In the genomic region with DNA sequence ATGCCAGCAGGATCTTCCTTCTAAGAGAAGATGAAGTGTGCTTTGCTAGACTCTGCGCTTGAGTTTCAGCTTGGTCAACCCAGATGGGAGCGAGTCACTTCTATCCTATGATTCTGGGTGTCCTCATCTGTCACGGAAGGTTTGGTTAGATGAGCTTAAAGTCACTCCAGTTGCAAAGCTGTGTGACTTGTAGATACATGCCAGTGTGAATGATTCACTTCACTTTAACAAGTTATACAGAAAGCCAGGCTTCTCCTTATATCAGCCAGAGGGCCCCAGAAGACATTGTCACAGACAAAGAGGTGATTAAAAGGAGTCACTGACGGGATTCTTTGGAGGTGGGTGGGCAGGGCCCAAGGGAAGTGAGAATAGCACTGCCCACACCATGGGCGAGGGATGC, we compare ENCODE assay signal across 17 cellular contexts.
DNase-seq lines count a peak whose midpoint lies in the region; ATAC-seq, FAIRE-seq and TF ChIP-seq lines count a peak whose summit lies in the region.
"Had no signal": no experiment of that assay in that cellular context is flagged by ENCODE, and none has a peak within 500 bp of the region (broad histone marks: within the 10 kb centered on the region; RNA-seq: fewer than 3 reads in every experiment).

No MANE protein-coding gene starts in this region.

- H3K4me3 ChIP-seq in HEK293 (ENCODE audit: low read depth, low read length) = no peak overlapping the region
- no peak overlapping the region for H3K4me3 ChIP-seq in bronchial epithelial cell (ENCODE audit: low read depth, low read length)
- H3K4me3 ChIP-seq: GM12878, HAP-1 had no signal

- H3K27me3 ChIP-seq in bronchial epithelial cell (ENCODE audit: control insufficient read depth, insufficient read depth, low read length) (no peaks in the 10 kb centered on the region), foreskin keratinocyte (no peaks in the 10 kb centered on the region)

- H3K27me3 Mint-ChIP-seq in stimulated activated naive B cell treated with anti-CD40 and anti-IgM and Interleukin-4, amounts not matched to agents 10 μg/mL and 1 μg/mL and 100 μg/mL, for 72 hours = peaks cover 25 to 40% of the 10 kb centered on the region in 2 donors
- H3K27me3 Mint-ChIP-seq in activated naive CD4-positive, alpha-beta T cell treated with anti-CD3 and anti-CD28 coated beads for 36 hours (ENCODE audit: low read depth) = peaks cover 28% of the 10 kb centered on the region

- H3K9me3 Mint-ChIP-seq in stimulated activated naive B cell treated with anti-CD40 and anti-IgM and Interleukin-4, amounts not matched to agents 10 μg/mL and 1 μg/mL and 100 μg/mL, for 72 hours = peaks cover 3 to 11% of the 10 kb centered on the region in 2 donors
- H3K9me3 Mint-ChIP-seq in activated naive CD4-positive, alpha-beta T cell treated with anti-CD3 and anti-CD28 coated beads for 36 hours = no peaks in the 10 kb centered on the region

- peak overlapping the region; percentile 5 for H3K27ac Mint-ChIP-seq in stimulated activated naive B cell treated with anti-CD40 and anti-IgM and Interleukin-4, amounts not matched to agents 10 μg/mL and 1 μg/mL and 100 μg/mL, for 72 hours
- no peak overlapping the region for H3K27ac Mint-ChIP-seq in activated naive CD4-positive, alpha-beta T cell treated with anti-CD3 and anti-CD28 coated beads for 36 hours
- H3K27ac Mint-ChIP-seq: CD4-positive, alpha-beta memory T cell had no signal

- H3K4me3 Mint-ChIP-seq in stimulated activated naive B cell treated with anti-CD40 and anti-IgM and Interleukin-4, amounts not matched to agents 10 μg/mL and 1 μg/mL and 100 μg/mL, for 72 hours = no peak overlapping the region
- H3K4me3 Mint-ChIP-seq in activated naive CD4-positive, alpha-beta T cell treated with anti-CD3 and anti-CD28 coated beads for 36 hours = no peak overlapping the region
- H3K4me3 Mint-ChIP-seq: CD4-positive, alpha-beta memory T cell had no signal

- H3K4me1 ChIP-seq in HEK293 (ENCODE audit: control insufficient read depth, insufficient read depth, low read length) = no peaks in the 10 kb centered on the region
- no peaks in the 10 kb centered on the region for H3K4me1 ChIP-seq in foreskin keratinocyte
- H3K4me1 ChIP-seq: HAP-1 had no signal

- TF ChIP-seq CTCF in HEK293 (tag by site-specific recombination; IDR thresholded peaks at IDR 0.05) (no peak), bronchial epithelial cell (IDR thresholded peaks at IDR 0.05; ENCODE audit: insufficient read depth, low read length, severe bottlenecking) (no peak), foreskin keratinocyte (conservative IDR thresholded peaks at IDR 0.05) (peak; percentile 4)

- DNase-seq in bronchial epithelial cell (ENCODE audit: low read depth) = peak; percentile 43
- DNase-seq in foreskin keratinocyte = peak in 1 of 2 donors; percentile 18
- DNase-seq in stimulated activated naive B cell treated with anti-CD40 and anti-IgM and Interleukin-4, amounts not matched to agents 10 μg/mL and 1 μg/mL and 100 μg/mL, for 72 hours = no peak
- DNase-seq in activated naive CD4-positive, alpha-beta T cell treated with anti-CD3 and anti-CD28 coated beads for 36 hours = no peak
- DNase-seq in mesenteric fat pad (ENCODE audit: low spot score) = no peak
- no peak for DNase-seq in stimulated activated CD4-positive, alpha-beta T cell treated with anti-CD3 and anti-CD28 coated beads, Interleukin-4, amount 100 ng/mL, for 24 hours
- DNase-seq: ACHN; Calu3; CD4-positive, alpha-beta memory T cell; DND-41; EL had no signal

- peaks cover 3 to 26% of the 10 kb centered on the region in 2 donors for H3K36me3 Mint-ChIP-seq in stimulated activated naive B cell treated with anti-CD40 and anti-IgM and Interleukin-4, amounts not matched to agents 10 μg/mL and 1 μg/mL and 100 μg/mL, for 72 hours
- no peaks in the 10 kb centered on the region for H3K36me3 Mint-ChIP-seq in activated naive CD4-positive, alpha-beta T cell treated with anti-CD3 and anti-CD28 coated beads for 36 hours (ENCODE audit: low read depth)
- H3K36me3 Mint-ChIP-seq: CD4-positive, alpha-beta memory T cell had no signal

- peak; percentile 52 for ATAC-seq in foreskin keratinocyte
- ATAC-seq in stimulated activated naive B cell treated with anti-CD40 and anti-IgM and Interleukin-4, amounts not matched to agents 10 μg/mL and 1 μg/mL and 100 μg/mL, for 72 hours (replicated peaks) = peak; percentile 33 to 50
- ATAC-seq: GM12878 had no signal

- intact Hi-C loops in activated naive CD4-positive, alpha-beta T cell treated with anti-CD3 and anti-CD28 coated beads for 36 hours (cut with micrococcal nuclease) = loop anchor here (5.0 kb wide), 1 partner anchor 1188 kb away; no protein-coding TSS in a partner anchor

- FAIRE-seq in bronchial epithelial cell (lab: Jason Lieb, UNC) = no peak
- FAIRE-seq: A204.1, GM12878 had no signal

- peaks cover 31 to 42% of the 10 kb centered on the region in 2 donors for H3K4me1 Mint-ChIP-seq in stimulated activated naive B cell treated with anti-CD40 and anti-IgM and Interleukin-4, amounts not matched to agents 10 μg/mL and 1 μg/mL and 100 μg/mL, for 72 hours
- H3K4me1 Mint-ChIP-seq in activated naive CD4-positive, alpha-beta T cell treated with anti-CD3 and anti-CD28 coated beads for 36 hours (ENCODE audit: low read depth) = peaks cover 21% of the 10 kb centered on the region

- H3K27ac ChIP-seq in HEK293 (ENCODE audit: extremely low read depth, low read depth, low read length) (no peak overlapping the region), foreskin keratinocyte (no peak overlapping the region)
- H3K27ac ChIP-seq: C4-2B, HL-60 had no signal

- H3K36me3 ChIP-seq in HEK293 (ENCODE audit: control insufficient read depth in 2 of 2, insufficient read depth in 1 of 2, low read length in 2 of 2) (no peaks in the 10 kb centered on the region), bronchial epithelial cell (ENCODE audit: control insufficient read depth, insufficient read depth, low read length) (no peaks in the 10 kb centered on the region)
- H3K36me3 ChIP-seq: HAP-1 had no signal

- POLR2A ChIA-PET in HEK293 (lab: Yijun Ruan, JAX) = no interaction called here

- H3K9me3 ChIP-seq in HEK293 (ENCODE audit: control insufficient read depth, insufficient read depth, low read depth, low read length) = no peaks in the 10 kb centered on the region
- H3K9me3 ChIP-seq: HAP-1 had no signal

- CTCF ChIA-PET in HEK293 (lab: Yijun Ruan, JAX) = no interaction called here
- CTCF ChIA-PET in activated naive CD4-positive, alpha-beta T cell treated with anti-CD3 and anti-CD28 coated beads for 36 hours (lab: Charles Lee) = no interaction called here

TF ChIP-seq in HEK293, 187 proteins besides CTCF, POLR2A, EP300 and RAD21:
- no peak for TF ChIP-seq SP2 (tag by site-specific recombination; IDR thresholded peaks at IDR 0.05)
- no peak for TF ChIP-seq ZNF514 (tag by site-specific recombination; IDR thresholded peaks at IDR 0.05)
- no peak for TF ChIP-seq ZNF48 (tag by site-specific recombination; IDR thresholded peaks at IDR 0.05)
- no peak for TF ChIP-seq KLF1 (tag by site-specific recombination; IDR thresholded peaks at IDR 0.05)
- TF ChIP-seq, protein P1, sequence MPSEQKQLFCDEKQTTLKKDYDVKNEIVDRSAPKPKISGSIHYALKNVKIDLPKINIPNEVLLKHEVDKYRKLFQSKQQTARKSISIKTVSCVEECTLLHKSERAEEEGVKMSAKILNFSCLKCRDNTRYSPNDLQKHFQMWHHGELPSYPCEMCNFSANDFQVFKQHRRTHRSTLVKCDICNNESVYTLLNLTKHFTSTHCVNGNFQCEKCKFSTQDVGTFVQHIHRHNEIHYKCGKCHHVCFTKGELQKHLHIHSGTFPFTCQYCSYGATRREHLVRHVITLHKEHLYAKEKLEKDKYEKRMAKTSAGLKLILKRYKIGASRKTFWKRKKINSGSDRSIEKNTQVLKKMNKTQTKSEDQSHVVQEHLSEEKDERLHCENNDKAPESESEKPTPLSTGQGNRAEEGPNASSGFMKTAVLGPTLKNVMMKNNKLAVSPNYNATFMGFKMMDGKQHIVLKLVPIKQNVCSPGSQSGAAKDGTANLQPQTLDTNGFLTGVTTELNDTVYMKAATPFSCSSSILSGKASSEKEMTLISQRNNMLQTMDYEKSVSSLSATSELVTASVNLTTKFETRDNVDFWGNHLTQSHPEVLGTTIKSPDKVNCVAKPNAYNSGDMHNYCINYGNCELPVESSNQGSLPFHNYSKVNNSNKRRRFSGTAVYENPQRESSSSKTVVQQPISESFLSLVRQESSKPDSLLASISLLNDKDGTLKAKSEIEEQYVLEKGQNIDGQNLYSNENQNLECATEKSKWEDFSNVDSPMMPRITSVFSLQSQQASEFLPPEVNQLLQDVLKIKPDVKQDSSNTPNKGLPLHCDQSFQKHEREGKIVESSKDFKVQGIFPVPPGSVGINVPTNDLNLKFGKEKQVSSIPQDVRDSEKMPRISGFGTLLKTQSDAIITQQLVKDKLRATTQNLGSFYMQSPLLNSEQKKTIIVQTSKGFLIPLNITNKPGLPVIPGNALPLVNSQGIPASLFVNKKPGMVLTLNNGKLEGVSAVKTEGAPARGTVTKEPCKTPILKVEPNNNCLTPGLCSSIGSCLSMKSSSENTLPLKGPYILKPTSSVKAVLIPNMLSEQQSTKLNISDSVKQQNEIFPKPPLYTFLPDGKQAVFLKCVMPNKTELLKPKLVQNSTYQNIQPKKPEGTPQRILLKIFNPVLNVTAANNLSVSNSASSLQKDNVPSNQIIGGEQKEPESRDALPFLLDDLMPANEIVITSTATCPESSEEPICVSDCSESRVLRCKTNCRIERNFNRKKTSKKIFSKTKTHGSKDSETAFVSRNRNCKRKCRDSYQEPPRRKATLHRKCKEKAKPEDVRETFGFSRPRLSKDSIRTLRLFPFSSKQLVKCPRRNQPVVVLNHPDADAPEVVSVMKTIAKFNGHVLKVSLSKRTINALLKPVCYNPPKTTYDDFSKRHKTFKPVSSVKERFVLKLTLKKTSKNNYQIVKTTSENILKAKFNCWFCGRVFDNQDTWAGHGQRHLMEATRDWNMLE (tag by site-specific recombination; conservative IDR thresholded peaks at IDR 0.05; ENCODE audit: low read depth) = no peak
- TF ChIP-seq EGR2 (tag by site-specific recombination; IDR thresholded peaks at IDR 0.05; ENCODE audit: low read depth) = 0 out of 2 replicates have a peak, but pooled peaks have one; percentile 30
